ENCODE assay signal across 8 cellular contexts in genomic region chr17:2042355-2042929, GRCh38. TPM values are rescaled to one million over a fixed set of nuclear protein-coding genes. Genes with fewer than 3 reads are reported as not detected.
DNase-seq lines count a peak whose midpoint lies in the region; ATAC-seq and TF ChIP-seq lines count a peak whose summit lies in the region.

No MANE protein-coding gene starts in this region.

- peak overlapping the region; percentile 97 for H3K4me3 Mint-ChIP-seq in activated CD4-positive, alpha-beta memory T cell treated with anti-CD3 and anti-CD28 coated beads, Interleukin-2, amount 10 ng/mL, durations not matched to agents 7 days and 5 days

- WGBS in heart right ventricle, 2 donors = 17 to 20% methylated on average over 21 of the region's 21 CpGs

- DNase-seq in AG04449 (ENCODE audit: low read depth, low spot score) (no peak), heart right ventricle (no peak), retinal pigment epithelial cell (ENCODE audit: low read depth) (no peak), epidermal melanocyte (ENCODE audit: insufficient read length, low spot score) (no peak)
- no peak for DNase-seq in activated CD4-positive, alpha-beta memory T cell treated with anti-CD3 and anti-CD28 coated beads, Interleukin-2, amount 10 ng/mL, durations not matched to agents 7 days and 5 days

- POLR2A ChIA-PET in AG04449 (lab: Yijun Ruan, JAX) = interaction anchor here (1.0 kb wide), 1 partner anchor 9 kb away, joined by 4 read pairs; no protein-coding TSS in a partner anchor
- POLR2A ChIA-PET in activated CD4-positive, alpha-beta memory T cell treated with anti-CD3 and anti-CD28 coated beads, Interleukin-2, amount 10 ng/mL, durations not matched to agents 7 days and 5 days (lab: Charles Lee) = interaction anchor here (1.0 to 3.0 kb wide), 3 partner anchors 18 to 325 kb away, joined by 4 to 10 read pairs (median 4); partner anchors contain the start of gene RTN4RL1

- peaks cover 0 to 55% (median 17%) of the 10 kb centered on the region in 9 donors for H3K36me3 ChIP-seq in heart right ventricle

- peak overlapping the region; percentile 72 to 98 (median 93) for H3K27ac ChIP-seq in heart right ventricle

- H3K27ac Mint-ChIP-seq in activated CD4-positive, alpha-beta memory T cell treated with anti-CD3 and anti-CD28 coated beads, Interleukin-2, amount 10 ng/mL, durations not matched to agents 7 days and 5 days = peak overlapping the region; percentile 92

- peaks cover 8 to 41% (median 26%) of the 10 kb centered on the region in 9 donors for H3K4me1 ChIP-seq in heart right ventricle

- H3K27me3 Mint-ChIP-seq in activated CD4-positive, alpha-beta memory T cell treated with anti-CD3 and anti-CD28 coated beads, Interleukin-2, amount 10 ng/mL, durations not matched to agents 7 days and 5 days = no peaks in the 10 kb centered on the region

- intact Hi-C loops in heart right ventricle (cut with DNase I) = loop anchor here in 4 of 10 donors (5.0 to 10.0 kb wide), 3 partner anchors 135 to 378 kb away; partner anchors contain the start of gene WDR81 (in 2 of the 4)

- H3K4me3 ChIP-seq in AG04449 (ENCODE audit: low read depth, low read length) = peak overlapping the region; percentile 81
- H3K4me3 ChIP-seq in heart right ventricle = peak overlapping the region; percentile 53 to 97 (median 80)
- peak overlapping the region; percentile 86 for H3K4me3 ChIP-seq in retinal pigment epithelial cell (ENCODE audit: low read length)

- CTCF ChIA-PET in AG04449 (lab: Yijun Ruan, JAX) = interaction anchor here (1.1 to 6.0 kb wide), 7 partner anchors 11 to 202 kb away, joined by 3 to 56 read pairs (median 6); partner anchors contain the start of gene DPH1
- CTCF ChIA-PET in activated CD4-positive, alpha-beta memory T cell treated with anti-CD3 and anti-CD28 coated beads, Interleukin-2, amount 10 ng/mL, durations not matched to agents 7 days and 5 days (lab: Charles Lee) = no interaction called here

- H3K9me3 Mint-ChIP-seq in activated CD4-positive, alpha-beta memory T cell treated with anti-CD3 and anti-CD28 coated beads, Interleukin-2, amount 10 ng/mL, durations not matched to agents 7 days and 5 days = no peaks in the 10 kb centered on the region

- peaks cover 23% of the 10 kb centered on the region for H3K36me3 Mint-ChIP-seq in activated CD4-positive, alpha-beta memory T cell treated with anti-CD3 and anti-CD28 coated beads, Interleukin-2, amount 10 ng/mL, durations not matched to agents 7 days and 5 days (ENCODE audit: low read depth)

- no peaks in the 10 kb centered on the region for H3K27me3 ChIP-seq in heart right ventricle

- H3K4me1 Mint-ChIP-seq in activated CD4-positive, alpha-beta memory T cell treated with anti-CD3 and anti-CD28 coated beads, Interleukin-2, amount 10 ng/mL, durations not matched to agents 7 days and 5 days = peaks cover 22% of the 10 kb centered on the region

- H3K9me3 ChIP-seq in heart right ventricle = no peaks in the 10 kb centered on the region

- peak; percentile 9 for ATAC-seq in HG03103 (IDR thresholded peaks at IDR 0.05; ENCODE audit: low read depth, unreplicated experiment)
- peak in 7 of 8 donors; percentile 1 to 22 (median 9) for ATAC-seq in heart right ventricle
- no peak for ATAC-seq in HG03457 (IDR thresholded peaks at IDR 0.05; ENCODE audit: unreplicated experiment)
- no peak for ATAC-seq in GM18873 (IDR thresholded peaks at IDR 0.05; ENCODE audit: low FRiP score, unreplicated experiment)

- TF ChIP-seq CTCF in AG04449 (IDR thresholded peaks at IDR 0.05; ENCODE audit: insufficient read depth, low read length, missing control alignments) (peak; percentile 46), heart right ventricle (IDR thresholded peaks at IDR 0.05) (no peak), retinal pigment epithelial cell (conservative IDR thresholded peaks at IDR 0.05; ENCODE audit: low read depth, low read length) (peak; percentile 58)

RNA-seq across cellular contexts. Expression of gene OVCA2, which starts 0.6 kb away (rescaled TPM):
- total RNA-seq in activated CD4-positive, alpha-beta memory T cell treated with anti-CD3 and anti-CD28 coated beads, Interleukin-2, amount 10 ng/mL, durations not matched to agents 7 days and 5 days = 10 to 100 TPM; 43.2 to 45.4 TPM
- total RNA-seq in heart right ventricle = 10 to 100 TPM; 15.3 to 25.4 (median 17.6) TPM
- 10 to 100 TPM; 43.3 to 47.5 TPM for polyA plus RNA-seq in heart right ventricle

RNA-seq across cellular contexts. Expression of gene HIC1, which starts 12.5 kb away (rescaled TPM):
- total RNA-seq in activated CD4-positive, alpha-beta memory T cell treated with anti-CD3 and anti-CD28 coated beads, Interleukin-2, amount 10 ng/mL, durations not matched to agents 7 days and 5 days = 10 to 100 TPM; 38.3 to 39.8 TPM
- total RNA-seq in heart right ventricle = 10 to 100 TPM in 7 of 10 donors, 1 to 10 TPM in 3; 3.5 to 37.5 (median 12.1) TPM
- 10 to 100 TPM in 1 of 2 donors, 1 to 10 TPM in 1; 8.3 to 14.3 TPM for polyA plus RNA-seq in heart right ventricle

RNA-seq across cellular contexts. Expression of gene DPH1, which starts 12.5 kb away (rescaled TPM):
- 10 to 100 TPM; 28.4 to 28.8 TPM for total RNA-seq in activated CD4-positive, alpha-beta memory T cell treated with anti-CD3 and anti-CD28 coated beads, Interleukin-2, amount 10 ng/mL, durations not matched to agents 7 days and 5 days
- total RNA-seq in heart right ventricle = 10 to 100 TPM; 22.8 to 40.0 (median 25.9) TPM
- polyA plus RNA-seq in heart right ventricle = 10 to 100 TPM; 19.0 to 28.9 TPM

RNA-seq across cellular contexts. Expression of gene RTN4RL1, which starts 17.3 kb away (rescaled TPM):
- total RNA-seq in activated CD4-positive, alpha-beta memory T cell treated with anti-CD3 and anti-CD28 coated beads, Interleukin-2, amount 10 ng/mL, durations not matched to agents 7 days and 5 days = under 1 TPM; 0.33 to 0.35 TPM
- total RNA-seq in heart right ventricle = 1 to 10 TPM in 9 of 10 donors, under 1 TPM in 1; 0.81 to 6.3 (median 2.5) TPM
- polyA plus RNA-seq in heart right ventricle = 1 to 10 TPM; 3.0 to 3.1 TPM

Comparison
In these comparisons a context has a peak if more than half of its experiments do, and no peak if none do; other contexts are left out.
1. CTCF ChIP-seq: peak in AG04449 (single experiment) and retinal pigment epithelial cell (single experiment); none in heart right ventricle (0 of 9).
2. ATAC-seq: peak in HG03103 (single experiment) and heart right ventricle (7 of 8); none in HG03457 (single experiment) and GM18873 (single experiment).
3. Peak in every context shown above with its lines, with median percentiles within 50 percentile points of each other: H3K4me3 ChIP-seq.